Comparison of ENCODE assay signal across 8 cellular contexts in the genomic region with DNA sequence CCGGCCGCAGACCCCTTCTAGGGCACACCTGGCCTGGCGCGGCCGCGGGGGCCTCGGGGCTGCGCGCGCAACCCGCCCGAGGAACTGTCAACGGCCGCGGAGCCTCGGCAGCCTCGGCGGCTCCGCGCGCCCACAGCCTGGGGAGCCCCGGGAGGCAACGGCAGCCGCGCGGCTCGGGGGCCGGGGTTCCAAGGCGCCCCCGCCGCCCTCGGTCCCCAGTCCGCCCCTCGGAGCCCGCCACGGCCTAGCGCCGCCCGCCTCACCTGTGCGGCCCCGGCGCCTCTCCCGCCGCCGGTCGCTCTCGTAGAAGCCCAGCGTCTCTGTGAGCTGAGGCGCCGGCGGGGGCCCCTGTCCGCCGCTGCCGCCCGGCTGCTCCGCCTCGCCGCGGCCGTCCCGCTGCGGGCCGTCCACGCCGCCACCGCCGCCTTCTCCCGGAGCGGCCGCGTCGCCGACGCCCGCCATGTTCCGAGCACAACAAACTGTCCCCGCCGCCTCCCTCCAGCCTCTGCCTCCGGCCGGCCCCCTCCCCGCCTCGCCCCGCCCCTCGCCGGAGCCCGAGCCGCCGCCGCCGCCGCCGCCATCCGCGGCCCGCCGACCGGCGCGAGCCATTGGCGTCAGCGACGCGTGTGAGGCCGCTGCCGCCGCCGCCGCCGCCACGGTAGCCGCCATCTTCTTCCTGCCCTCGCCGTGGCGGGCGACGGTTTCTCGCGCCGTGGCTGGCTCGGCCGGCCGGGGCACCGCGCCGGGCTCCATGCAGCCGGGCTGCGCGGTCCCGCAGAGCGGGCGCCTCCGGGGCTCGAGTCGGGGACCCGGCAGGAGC. TPM values are rescaled to one million over a fixed set of nuclear protein-coding genes. Genes with fewer than 3 reads are reported as not detected.
DNase-seq lines count a peak whose midpoint lies in the region; ATAC-seq, FAIRE-seq and TF ChIP-seq lines count a peak whose summit lies in the region.

A gene with protein sequence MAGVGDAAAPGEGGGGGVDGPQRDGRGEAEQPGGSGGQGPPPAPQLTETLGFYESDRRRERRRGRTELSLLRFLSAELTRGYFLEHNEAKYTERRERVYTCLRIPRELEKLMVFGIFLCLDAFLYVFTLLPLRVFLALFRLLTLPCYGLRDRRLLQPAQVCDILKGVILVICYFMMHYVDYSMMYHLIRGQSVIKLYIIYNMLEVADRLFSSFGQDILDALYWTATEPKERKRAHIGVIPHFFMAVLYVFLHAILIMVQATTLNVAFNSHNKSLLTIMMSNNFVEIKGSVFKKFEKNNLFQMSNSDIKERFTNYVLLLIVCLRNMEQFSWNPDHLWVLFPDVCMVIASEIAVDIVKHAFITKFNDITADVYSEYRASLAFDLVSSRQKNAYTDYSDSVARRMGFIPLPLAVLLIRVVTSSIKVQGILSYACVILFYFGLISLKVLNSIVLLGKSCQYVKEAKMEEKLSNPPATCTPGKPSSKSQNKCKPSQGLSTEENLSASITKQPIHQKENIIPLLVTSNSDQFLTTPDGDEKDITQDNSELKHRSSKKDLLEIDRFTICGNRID (minus strand): TSS at position 476 of the 820 bp plus-strand sequence. CDS start 14 bp downstream, at position 462.

- H3K9me3 Mint-ChIP-seq in activated T-helper 1 cell treated with anti-CD3 and anti-CD28 coated beads, Interleukin-12 subunit alpha, Interleukin-12 subunit beta, Interleukin-2, Interleukin-4 antibody, amounts not matched to agents 30 ng/mL and 10 ng/mL and 1 ng/mL, durations not matched to agents 14 hours and 24 hours and 36 hours = no peaks in the 10 kb centered on the region
- no peaks in the 10 kb centered on the region for H3K9me3 Mint-ChIP-seq in naive B cell
- H3K9me3 Mint-ChIP-seq in stimulated activated naive B cell treated with anti-CD40 and anti-IgM and Interleukin-4, amounts not matched to agents 10 μg/mL and 1 μg/mL and 100 μg/mL, for 72 hours = no peaks in the 10 kb centered on the region

- H3K4me1 ChIP-seq in PC-3 (ENCODE audit: insufficient read depth, low read length) = peaks cover 18% of the 10 kb centered on the region; the same call in 1 of the 2 replicates

- H3K9ac ChIP-seq in PC-3 (ENCODE audit: low read length) = peak within 1 kb of the TSS; percentile 80

- peak within 1 kb of the TSS; percentile 97 for H3K4me3 Mint-ChIP-seq in activated T-helper 1 cell treated with anti-CD3 and anti-CD28 coated beads, Interleukin-12 subunit alpha, Interleukin-12 subunit beta, Interleukin-2, Interleukin-4 antibody, amounts not matched to agents 30 ng/mL and 10 ng/mL and 1 ng/mL, durations not matched to agents 14 hours and 24 hours and 36 hours
- H3K4me3 Mint-ChIP-seq in naive B cell = peak within 1 kb of the TSS; percentile 90 to 99 (median 97)
- peak within 1 kb of the TSS; percentile 94 to 95 for H3K4me3 Mint-ChIP-seq in stimulated activated naive B cell treated with anti-CD40 and anti-IgM and Interleukin-4, amounts not matched to agents 10 μg/mL and 1 μg/mL and 100 μg/mL, for 72 hours

- TF ChIP-seq CTCF in C4-2B (conservative IDR thresholded peaks at IDR 0.05) (no peak), PC-3 (conservative IDR thresholded peaks at IDR 0.05; ENCODE audit: low read depth, low read length) (no peak)

- peaks cover 60% of the 10 kb centered on the region for H3K4me1 Mint-ChIP-seq in activated T-helper 1 cell treated with anti-CD3 and anti-CD28 coated beads, Interleukin-12 subunit alpha, Interleukin-12 subunit beta, Interleukin-2, Interleukin-4 antibody, amounts not matched to agents 30 ng/mL and 10 ng/mL and 1 ng/mL, durations not matched to agents 14 hours and 24 hours and 36 hours (ENCODE audit: low read depth)
- peaks cover 38 to 68% (median 55%) of the 10 kb centered on the region in 3 donors for H3K4me1 Mint-ChIP-seq in naive B cell
- H3K4me1 Mint-ChIP-seq in stimulated activated naive B cell treated with anti-CD40 and anti-IgM and Interleukin-4, amounts not matched to agents 10 μg/mL and 1 μg/mL and 100 μg/mL, for 72 hours = peaks cover 34 to 68% of the 10 kb centered on the region in 2 donors

- CTCF ChIA-PET in PC-3 (lab: Charles Lee) = no interaction called here

- no peaks in the 10 kb centered on the region for H3F3A ChIP-seq in PC-3 (ENCODE audit: low read length, unreplicated experiment)

- H3K9me3 ChIP-seq in PC-3 (ENCODE audit: low read length) = no peaks in the 10 kb centered on the region

- no peaks in the 10 kb centered on the region for H4K20me1 ChIP-seq in PC-3 (ENCODE audit: low read length)

- no peaks in the 10 kb centered on the region for H3K36me3 ChIP-seq in PC-3 (ENCODE audit: low read depth, low read length)

- peak within 1 kb of the TSS; percentile 91 for H3K4me2 ChIP-seq in PC-3 (ENCODE audit: low read length)

- peak; percentile 82 for ATAC-seq in HG03432 (IDR thresholded peaks at IDR 0.05; ENCODE audit: unreplicated experiment)
- peak; percentile 73 for ATAC-seq in PC-3
- peak; percentile 72 to 76 for ATAC-seq in naive B cell (ENCODE audit: low read depth in 2 of 2)
- ATAC-seq in stimulated activated naive B cell treated with anti-CD40 and anti-IgM and Interleukin-4, amounts not matched to agents 10 μg/mL and 1 μg/mL and 100 μg/mL, for 72 hours (replicated peaks) = peak; percentile 79 to 83

- no peak for FAIRE-seq in GM19239 (lab: Jason Lieb, UNC)

- peaks cover 9% of the 10 kb centered on the region for H3K36me3 Mint-ChIP-seq in activated T-helper 1 cell treated with anti-CD3 and anti-CD28 coated beads, Interleukin-12 subunit alpha, Interleukin-12 subunit beta, Interleukin-2, Interleukin-4 antibody, amounts not matched to agents 30 ng/mL and 10 ng/mL and 1 ng/mL, durations not matched to agents 14 hours and 24 hours and 36 hours (ENCODE audit: low read depth)
- no peaks in the 10 kb centered on the region for H3K36me3 Mint-ChIP-seq in naive B cell
- peaks cover 5 to 6% of the 10 kb centered on the region in 2 donors for H3K36me3 Mint-ChIP-seq in stimulated activated naive B cell treated with anti-CD40 and anti-IgM and Interleukin-4, amounts not matched to agents 10 μg/mL and 1 μg/mL and 100 μg/mL, for 72 hours

- DNase-seq in GM19239 (ENCODE audit: insufficient read length, low spot score) = peak; percentile 61
- DNase-seq in PC-3 = peak; percentile 63
- peak; percentile 78 for DNase-seq in activated T-helper 1 cell treated with anti-CD3 and anti-CD28 coated beads, Interleukin-12 subunit alpha, Interleukin-12 subunit beta, Interleukin-2, Interleukin-4 antibody, amounts not matched to agents 30 ng/mL and 10 ng/mL and 1 ng/mL, durations not matched to agents 14 hours and 24 hours and 36 hours (ENCODE audit: low spot score)
- DNase-seq in fibroblast of gingiva (ENCODE audit: low read depth) = peak; percentile 65
- peak; percentile 77 for DNase-seq in naive B cell
- DNase-seq in stimulated activated naive B cell treated with anti-CD40 and anti-IgM and Interleukin-4, amounts not matched to agents 10 μg/mL and 1 μg/mL and 100 μg/mL, for 72 hours = peak; percentile 71

- H3K27ac ChIP-seq in C4-2B = peak within 1 kb of the TSS; percentile 91
- H3K27ac ChIP-seq in PC-3 (ENCODE audit: low read length) = peak within 1 kb of the TSS; percentile 34

- no peaks in the 10 kb centered on the region for H3K27me3 ChIP-seq in PC-3 (ENCODE audit: low read length)

- peak within 1 kb of the TSS; percentile 92 for H3K4me3 ChIP-seq in PC-3 (ENCODE audit: low read length)

- peak within 1 kb of the TSS; percentile 87 for H2AFZ ChIP-seq in PC-3 (ENCODE audit: low read length)

- peak within 1 kb of the TSS; percentile 96 for H3K27ac Mint-ChIP-seq in activated T-helper 1 cell treated with anti-CD3 and anti-CD28 coated beads, Interleukin-12 subunit alpha, Interleukin-12 subunit beta, Interleukin-2, Interleukin-4 antibody, amounts not matched to agents 30 ng/mL and 10 ng/mL and 1 ng/mL, durations not matched to agents 14 hours and 24 hours and 36 hours
- peak within 1 kb of the TSS; percentile 86 to 98 (median 96) for H3K27ac Mint-ChIP-seq in naive B cell
- peak within 1 kb of the TSS; percentile 99 for H3K27ac Mint-ChIP-seq in stimulated activated naive B cell treated with anti-CD40 and anti-IgM and Interleukin-4, amounts not matched to agents 10 μg/mL and 1 μg/mL and 100 μg/mL, for 72 hours

- intact Hi-C loops in PC-3 (cut with micrococcal nuclease) = loop anchor here (5.0 kb wide), 1 partner anchor 36 kb away; no protein-coding TSS in a partner anchor
- intact Hi-C loops in activated T-helper 1 cell treated with anti-CD3 and anti-CD28 coated beads, Interleukin-12 subunit alpha, Interleukin-12 subunit beta, Interleukin-2, Interleukin-4 antibody, amounts not matched to agents 30 ng/mL and 10 ng/mL and 1 ng/mL, durations not matched to agents 14 hours and 24 hours and 36 hours (cut with micrococcal nuclease) = loop anchor here (1.0 to 10.0 kb wide), 9 partner anchors 9 to 1799 kb away; a partner anchor contains a TSS

- no peaks in the 10 kb centered on the region for H3K27me3 Mint-ChIP-seq in activated T-helper 1 cell treated with anti-CD3 and anti-CD28 coated beads, Interleukin-12 subunit alpha, Interleukin-12 subunit beta, Interleukin-2, Interleukin-4 antibody, amounts not matched to agents 30 ng/mL and 10 ng/mL and 1 ng/mL, durations not matched to agents 14 hours and 24 hours and 36 hours (ENCODE audit: insufficient read depth)
- no peaks in the 10 kb centered on the region for H3K27me3 Mint-ChIP-seq in naive B cell
- no peaks in the 10 kb centered on the region for H3K27me3 Mint-ChIP-seq in stimulated activated naive B cell treated with anti-CD40 and anti-IgM and Interleukin-4, amounts not matched to agents 10 μg/mL and 1 μg/mL and 100 μg/mL, for 72 hours

- H3K79me2 ChIP-seq in PC-3 (ENCODE audit: low read length) = peaks cover 59% of the 10 kb centered on the region

- no peaks in the 10 kb centered on the region for H3K9me2 ChIP-seq in PC-3 (replicated peaks; ENCODE audit: low read length)

- POLR2A ChIA-PET in PC-3 (lab: Charles Lee; ENCODE audit: unreplicated experiment) = no interaction called here

- BruUV-seq in PC-3 (replicated peaks; lab: Mats Ljungman, UMichigan) = no TSS peak

RNA-seq across cellular contexts. Expression of the gene that starts here (rescaled TPM):
- 6.0 and 8.7 TPM in 2 replicates for total RNA-seq in PC-3 (2014; rRNA removed)
- 26.0 and 31.8 TPM in 2 replicates for total RNA-seq in activated T-helper 1 cell treated with anti-CD3 and anti-CD28 coated beads, Interleukin-12 subunit alpha, Interleukin-12 subunit beta, Interleukin-2, Interleukin-4 antibody, amounts not matched to agents 30 ng/mL and 10 ng/mL and 1 ng/mL, durations not matched to agents 14 hours and 24 hours and 36 hours
- 100 to 1,000 TPM; 119 to 235 (median 190) TPM for polyA plus RNA-seq in naive B cell (ENCODE audit: low read depth in 6 of 6)

Comparison
In these comparisons a context has a peak if more than half of its experiments do, and no peak if none do; other contexts are left out.
1. Peak in every context shown above with its lines: DNase-seq, ATAC-seq, H3K4me3 ChIP-seq and H3K27ac ChIP-seq.